27 cellular contexts compared by ENCODE assay signal in the genomic region with DNA sequence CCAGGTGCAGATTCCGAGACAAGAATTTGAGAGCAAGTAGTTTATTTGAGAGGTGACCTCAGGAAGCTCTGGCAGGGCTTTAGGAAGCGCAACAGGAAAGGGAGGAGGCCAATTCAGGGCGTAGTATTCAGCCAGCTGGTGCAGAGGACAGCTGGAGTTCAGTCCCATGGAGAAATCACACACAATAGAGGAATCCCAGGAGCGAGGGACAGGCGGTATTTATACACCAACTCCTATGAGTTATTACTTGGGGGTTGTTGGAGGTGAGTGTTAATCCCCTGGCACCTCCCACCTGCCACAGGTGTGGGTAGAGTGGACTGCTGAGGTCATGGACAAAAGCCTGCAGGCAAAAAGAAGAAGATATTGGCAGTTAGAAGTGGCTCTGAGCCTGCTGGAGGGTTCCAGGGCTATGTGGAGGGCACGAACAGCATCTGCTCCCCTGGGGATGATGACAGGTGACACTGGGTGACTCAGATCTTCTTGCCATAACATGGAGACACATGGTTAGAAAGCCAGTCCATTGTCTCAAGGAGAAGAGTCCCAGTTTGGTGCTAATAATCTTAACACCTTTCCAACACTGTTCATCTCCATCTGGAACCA. TPM values are rescaled to one million over a fixed set of nuclear protein-coding genes. Genes with fewer than 3 reads are reported as not detected.
DNase-seq lines count a peak whose midpoint lies in the region; ATAC-seq, FAIRE-seq and TF ChIP-seq lines count a peak whose summit lies in the region.
"Had no signal": no experiment of that assay in that cellular context is flagged by ENCODE, and none has a peak within 500 bp of the region (broad histone marks: within the 10 kb centered on the region; RNA-seq: fewer than 3 reads in every experiment).

No MANE protein-coding gene starts in this region.

- H3K36me3 ChIP-seq in liver (ENCODE audit: control insufficient read depth in 4 of 4, insufficient read depth in 3 of 4, low read depth in 1 of 4, low read length in 3 of 4): no peaks in the 10 kb centered on the region
- H3K36me3 ChIP-seq in HepG2 (replicated peaks in 1 of 2; ENCODE audit: control insufficient read depth in 1 of 2, insufficient read depth in 2 of 2, low read length in 2 of 2): no peaks in the 10 kb centered on the region
- no peaks in the 10 kb centered on the region for H3K36me3 ChIP-seq in upper lobe of right lung
- H3K36me3 ChIP-seq: ascending aorta, BLaER1, esophagus muscularis mucosa, suprapubic skin, vagina had no signal

- no peak for TF ChIP-seq POLR2A in HepG2 (IDR thresholded peaks at IDR 0.05; ENCODE audit: insufficient read depth in 1 of 2, low read depth in 2 of 2, low read length in 2 of 2)

- no peak for FAIRE-seq in HepG2 (lab: Jason Lieb, UNC)
- FAIRE-seq: kidney had no signal

- H3K4me2 ChIP-seq in HepG2 (ENCODE audit: low read depth, low read length): no peak overlapping the region
- H3K4me2 ChIP-seq: BLaER1 had no signal

- H3K4me3 ChIP-seq in liver (ENCODE audit: low read depth in 1 of 3, low read length in 3 of 3) (no peak overlapping the region), HepG2 (replicated peaks in 1 of 3; ENCODE audit: insufficient read depth in 1 of 3, low read depth in 2 of 3, low read length in 3 of 3) (no peak overlapping the region), upper lobe of right lung (no peak overlapping the region)
- H3K4me3 ChIP-seq: ascending aorta, BLaER1, esophagus muscularis mucosa, SK-N-MC, skin epidermis, suprapubic skin, vagina had no signal

- H3K9me3 ChIP-seq in liver (ENCODE audit: control insufficient read depth in 4 of 4, low read length in 3 of 4) (no peaks in the 10 kb centered on the region), HepG2 (ENCODE audit: low read length) (no peaks in the 10 kb centered on the region), upper lobe of right lung (no peaks in the 10 kb centered on the region)
- H3K9me3 ChIP-seq: ascending aorta, BLaER1, esophagus muscularis mucosa, suprapubic skin, vagina had no signal

- no peak for TF ChIP-seq EP300 in HepG2 (IDR thresholded peaks at IDR 0.05; ENCODE audit: low read depth in 2 of 2, low read length in 2 of 2)
- no peak for TF ChIP-seq EP300 in HepG2 (CRISPR knock-in tag; IDR thresholded peaks at IDR 0.05; ENCODE audit: borderline replicate concordance)

- H2AFZ ChIP-seq in HepG2 (ENCODE audit: low read length): no peak overlapping the region

- in situ Hi-C loops in HepG2 (cut with HindIII; ENCODE audit: extremely low pct_ligation_motif_present, low pct_unique_long_range_greater_than_20kb): no loop called here

- H3K9ac ChIP-seq in liver (ENCODE audit: low read depth in 1 of 2, low read length in 2 of 2): no peak overlapping the region
- no peak overlapping the region for H3K9ac ChIP-seq in HepG2 (ENCODE audit: insufficient read depth, low read depth, low read length)
- H3K9ac ChIP-seq: BLaER1 had no signal

- no peak for TF ChIP-seq RAD21 in liver (IDR thresholded peaks at IDR 0.05)
- TF ChIP-seq RAD21 in HepG2 (CRISPR knock-in tag; IDR thresholded peaks at IDR 0.05): no peak

- no TSS peak for BruUV-seq in HepG2 (replicated peaks; lab: Mats Ljungman, UMichigan)

- no peak overlapping the region for H3K27ac ChIP-seq in liver (ENCODE audit: low read depth in 1 of 2, low read length in 2 of 2)
- no peak overlapping the region for H3K27ac ChIP-seq in HepG2 (ENCODE audit: extremely low read length, insufficient read depth, low read length)
- no peak overlapping the region for H3K27ac ChIP-seq in upper lobe of right lung
- H3K27ac ChIP-seq: ascending aorta, BLaER1, esophagus muscularis mucosa, SK-N-MC, suprapubic skin, vagina had no signal

- intact Hi-C loops in HepG2 (cut with micrococcal nuclease; ENCODE audit: unreplicated experiment): no loop called here
- intact Hi-C loops in left colon (cut with DNase I, micrococcal nuclease): no loop called here
- intact Hi-C loops in upper lobe of right lung (cut with DNase I): no loop called here

- 67% methylated on average over 6 of the region's 6 CpGs for WGBS in liver
- WGBS in HepG2 (ENCODE audit: low lambda C conversion rate): 12% methylated on average over 6 of the region's 6 CpGs

- CTCF ChIA-PET in HepG2 (lab: Yijun Ruan, JAX; ENCODE audit: low intra/inter-chr PET ratio, low total read pairs): no interaction called here

- no peaks in the 10 kb centered on the region for H4K20me1 ChIP-seq in HepG2 (ENCODE audit: insufficient read depth, low read length)
- H4K20me1 ChIP-seq: BLaER1 had no signal

- no peaks in the 10 kb centered on the region for H3K79me2 ChIP-seq in HepG2 (ENCODE audit: insufficient read depth, low read length)

- POLR2A ChIA-PET in HepG2 (lab: Yijun Ruan, JAX): no interaction called here

- no peak for ATAC-seq in HepG2
- ATAC-seq in left colon: peak; percentile 75
- peak; percentile 29 for ATAC-seq in upper lobe of right lung
- no peak for ATAC-seq in HG03354 (IDR thresholded peaks at IDR 0.05; ENCODE audit: poor library complexity, severe bottlenecking, unreplicated experiment)
- ATAC-seq: activated naive CD4-positive, alpha-beta T cell treated with anti-CD3 and anti-CD28 coated beads, Interleukin-2, amount 50 U/mL, for 72 hours; stimulated activated effector memory CD8-positive, alpha-beta T cell treated with anti-CD3 and anti-CD28 coated beads, Interleukin-12 subunit alpha, Interleukin-12 subunit beta, amount 100 ng/mL, for 72 hours; WTC11 had no signal

- H3K4me1 ChIP-seq in liver (ENCODE audit: control insufficient read depth in 4 of 4, insufficient read depth in 4 of 4, low read length in 3 of 4) (no peaks in the 10 kb centered on the region), HepG2 (ENCODE audit: insufficient read depth, low read length) (no peaks in the 10 kb centered on the region), upper lobe of right lung (peaks cover 4% of the 10 kb centered on the region)

- TF ChIP-seq CTCF in liver (IDR thresholded peaks at IDR 0.05; ENCODE audit: low read depth, low read length, missing input control) (no peak), HepG2 (CRISPR knock-in tag; IDR thresholded peaks at IDR 0.05) (no peak), upper lobe of right lung (IDR thresholded peaks at IDR 0.05) (no peak)

- no peak for DNase-seq in HepG2 (ENCODE audit: low spot score)
- peak; percentile 89 for DNase-seq in dermis blood vessel endothelial cell
- no peak for DNase-seq in left colon
- DNase-seq in upper lobe of right lung: no peak
- no peak for DNase-seq in NCI-H2081 (lab: John Stamatoyannopoulos, UW)
- DNase-seq in kidney tubule cell (ENCODE audit: low spot score): no peak
- DNase-seq: ACHN; Calu3; effector CD8-positive, alpha-beta T cell; GOT3; kidney; NCI-H1048; NCI-H2029 treated with DMSO at 0.1 percent for 48 hours; NCI-H774; stimulated activated CD4-positive, alpha-beta T cell treated with anti-CD3 and anti-CD28 coated beads, Interleukin-1b, Interleukin-23, amount 100 ng/mL, for 48 hours had no signal

- H3K27me3 ChIP-seq in liver (ENCODE audit: control insufficient read depth in 4 of 4, insufficient read depth in 4 of 4, low read length in 3 of 4) (no peaks in the 10 kb centered on the region), HepG2 (ENCODE audit: control insufficient read depth in 1 of 2, insufficient read depth in 2 of 2, low read length in 2 of 2) (peaks cover 1 to 29% of the 10 kb centered on the region in 2 experiments; a peak in 4 of 5 replicates), upper lobe of right lung (peaks cover 9% of the 10 kb centered on the region)
- H3K27me3 ChIP-seq: ascending aorta, BLaER1, esophagus muscularis mucosa, suprapubic skin, vagina had no signal

TF ChIP-seq in liver, 16 proteins besides CTCF, POLR2A, EP300 and RAD21:
- TF ChIP-seq JUND (IDR thresholded peaks at IDR 0.05): no peak
- peak; percentile 54 for TF ChIP-seq NR2F2 (IDR thresholded peaks at IDR 0.05)
TF ChIP-seq in liver: peak in this region for 1.

TF ChIP-seq in HepG2, 621 proteins besides CTCF, POLR2A, EP300 and RAD21 (continues in another document):
- TF ChIP-seq MEIS1 (CRISPR knock-in tag; IDR thresholded peaks at IDR 0.05; ENCODE audit: borderline replicate concordance): no peak
- no peak for TF ChIP-seq MIER3 (CRISPR knock-in tag; IDR thresholded peaks at IDR 0.05; ENCODE audit: borderline replicate concordance)
- TF ChIP-seq PITX1 (CRISPR knock-in tag; IDR thresholded peaks at IDR 0.05): no peak

RNA-seq across cellular contexts. Expression of gene SULF2, which starts 13.9 kb away (rescaled TPM):
- 10 to 100 TPM; 11.4 to 12.6 TPM for total RNA-seq in liver
- polyA plus RNA-seq in liver: 10 to 100 TPM in 1 of 2 donors, 1 to 10 TPM in 1; 8.1 to 25.4 TPM
- 29.1 and 50.9 TPM in 2 replicates for total RNA-seq in HepG2 (2016; rRNA removed; fragmentation: Illumina TruSeq; extraction: Trizol)
- 7.4 and 9.2 TPM in 2 replicates for total RNA-seq in HepG2 (2016; cell fraction: cytosol; rRNA removed; fragmentation: Illumina TruSeq; extraction: Trizol; ENCODE audit: low read depth)
- total RNA-seq in HepG2 (2016; cell fraction: insoluble cytoplasmic fraction; rRNA removed; fragmentation: Illumina TruSeq; extraction: Trizol): 22.2 and 47.3 TPM in 2 replicates
- total RNA-seq in HepG2 (2016; cell fraction: membrane; rRNA removed; fragmentation: Illumina TruSeq; extraction: Trizol): 23.9 and 29.0 TPM in 2 replicates
- 55.3 and 65.2 TPM in 2 replicates for total RNA-seq in HepG2 (2016; cell fraction: nucleus; rRNA removed; fragmentation: Illumina TruSeq; extraction: Trizol)
- 7.2 and 9.3 TPM in 2 replicates for polyA plus RNA-seq in HepG2 (2011; rRNA removed)
- polyA plus RNA-seq in HepG2 (2011; cell fraction: cytosol; rRNA removed): 9.3 and 12.6 TPM in 2 replicates
- 21.3 and 25.5 TPM in 2 replicates for polyA plus RNA-seq in HepG2 (2011; cell fraction: nucleus; rRNA removed)
- 5.1 and 11.0 TPM in 2 replicates for polyA plus RNA-seq in HepG2 (2012)
- 10.7 and 10.8 TPM in 2 replicates for polyA plus RNA-seq in HepG2 (2016; cell fraction: cytosol; fragmentation: Illumina TruSeq; extraction: Trizol; ENCODE audit: low read depth)
- polyA plus RNA-seq in HepG2 (2016; cell fraction: insoluble cytoplasmic fraction; fragmentation: Illumina TruSeq; extraction: Trizol; ENCODE audit: low read depth): 33.7 and 34.1 TPM in 2 replicates
- polyA plus RNA-seq in HepG2 (2016; cell fraction: membrane; fragmentation: Illumina TruSeq; extraction: Trizol; ENCODE audit: low read depth): 22.4 and 24.8 TPM in 2 replicates
- 96.6 and 101 TPM in 2 replicates for polyA plus RNA-seq in HepG2 (2016; cell fraction: nucleus; fragmentation: Illumina TruSeq; extraction: Trizol; ENCODE audit: insufficient read depth, low read depth)
- polyA minus RNA-seq in HepG2 (2011; rRNA and poly(A)+ RNA removed; ENCODE audit: low replicate concordance): 51.1 TPM in 1 of 2 replicates, not detected in the other
- 16.7 and 17.7 TPM in 2 replicates for polyA minus RNA-seq in HepG2 (2011; cell fraction: cytosol; rRNA and poly(A)+ RNA removed)
- 11.1 and 13.5 TPM in 2 replicates for polyA minus RNA-seq in HepG2 (2011; cell fraction: nucleus; rRNA and poly(A)+ RNA removed)
- total RNA-seq in dermis blood vessel endothelial cell: 92.1 and 131 TPM in 2 replicates
- 100 to 1,000 TPM; 124 to 177 TPM for total RNA-seq in left colon
- total RNA-seq in upper lobe of right lung: 52.8 TPM

Comparison
In these comparisons a context has a peak if more than half of its experiments do, and no peak if none do; other contexts are left out.
1. ATAC-seq: peak in left colon (single experiment) and upper lobe of right lung (single experiment); none in HepG2 (single experiment) and HG03354 (single experiment).